ENCODE assay signal across 26 cellular contexts in genomic region chr16:88881090-88881580, GRCh38. TPM values are rescaled to one million over a fixed set of nuclear protein-coding genes. Genes with fewer than 3 reads are reported as not detected.
DNase-seq lines count a peak whose midpoint lies in the region; ATAC-seq and TF ChIP-seq lines count a peak whose summit lies in the region.
"Had no signal": no experiment of that assay in that cellular context is flagged by ENCODE, and none has a peak within 500 bp of the region (broad histone marks: within the 10 kb centered on the region; RNA-seq: fewer than 3 reads in every experiment).

No MANE protein-coding gene starts in this region.

- no peaks in the 10 kb centered on the region for H3K36me3 Mint-ChIP-seq in nephron progenitor cell (ENCODE audit: low read depth)
- no peaks in the 10 kb centered on the region for H3K36me3 Mint-ChIP-seq in T-helper 17 cell (ENCODE audit: low read depth)
- H3K36me3 Mint-ChIP-seq: activated naive CD4-positive, alpha-beta T cell treated with anti-CD3 and anti-CD28 coated beads, Interleukin-2, amount 50 U/mL, for 72 hours had no signal

- H3K27ac Mint-ChIP-seq in nephron progenitor cell (no peak overlapping the region), T-helper 17 cell (no peak overlapping the region)
- H3K27ac Mint-ChIP-seq: activated naive CD4-positive, alpha-beta T cell treated with anti-CD3 and anti-CD28 coated beads, Interleukin-2, amount 50 U/mL, for 72 hours; activated T-helper 1 cell treated with anti-CD3 and anti-CD28 coated beads, Interleukin-12 subunit alpha, Interleukin-12 subunit beta, Interleukin-2, Interleukin-4 antibody, amounts not matched to agents 30 ng/mL and 10 ng/mL and 1 ng/mL, durations not matched to agents 14 hours and 24 hours and 36 hours; CD4-positive, alpha-beta T cell had no signal

- H3K9me3 Mint-ChIP-seq in nephron progenitor cell: no peaks in the 10 kb centered on the region
- H3K9me3 Mint-ChIP-seq: activated naive CD4-positive, alpha-beta T cell treated with anti-CD3 and anti-CD28 coated beads, Interleukin-2, amount 50 U/mL, for 72 hours; activated T-helper 1 cell treated with anti-CD3 and anti-CD28 coated beads, Interleukin-12 subunit alpha, Interleukin-12 subunit beta, Interleukin-2, Interleukin-4 antibody, amounts not matched to agents 30 ng/mL and 10 ng/mL and 1 ng/mL, durations not matched to agents 14 hours and 24 hours and 36 hours; CD4-positive, alpha-beta T cell; effector memory CD8-positive, alpha-beta T cell had no signal

- peak overlapping the region; percentile 29 for H3K4me2 ChIP-seq in hepatocyte

- no peak overlapping the region for H2AFZ ChIP-seq in hepatocyte

- H3K4me1 Mint-ChIP-seq in nephron progenitor cell: peaks cover 16% of the 10 kb centered on the region
- peaks cover 2% of the 10 kb centered on the region for H3K4me1 Mint-ChIP-seq in T-helper 17 cell

- no peak for TF ChIP-seq POLR2A in prostate gland (IDR thresholded peaks at IDR 0.05)

- peaks cover 8% of the 10 kb centered on the region for H3K4me1 ChIP-seq in hepatocyte (ENCODE audit: insufficient read depth)
- no peaks in the 10 kb centered on the region for H3K4me1 ChIP-seq in prostate gland (replicated peaks)
- H3K4me1 ChIP-seq in SJCRH30: no peaks in the 10 kb centered on the region

- no peaks in the 10 kb centered on the region for H3K36me3 ChIP-seq in hepatocyte (replicated peaks; ENCODE audit: insufficient read depth, low read depth)
- H3K36me3 ChIP-seq in prostate gland: no peaks in the 10 kb centered on the region
- H3K36me3 ChIP-seq in SJCRH30: no peaks in the 10 kb centered on the region
- H3K36me3 ChIP-seq: sigmoid colon, SJSA1, thoracic aorta had no signal

- H3K4me3 ChIP-seq in hepatocyte (no peak overlapping the region), prostate gland (no peak overlapping the region), SJCRH30 (no peak overlapping the region)
- H3K4me3 ChIP-seq: GM12878, sigmoid colon, SJSA1, thoracic aorta had no signal

- peak; percentile 40 for DNase-seq in ELF-1 (ENCODE audit: low read depth, low spot score)
- DNase-seq in SW480 (ENCODE audit: low spot score): peak; percentile 11
- DNase-seq in hepatocyte (ENCODE audit: low spot score): no peak
- peak; percentile 26 for DNase-seq in prostate gland (ENCODE audit: low spot score)
- DNase-seq in SJCRH30: no peak
- DNase-seq in nephron progenitor cell: no peak
- no peak for DNase-seq in T-helper 17 cell
- DNase-seq: CD4-positive, alpha-beta T cell; DMS53; effector memory CD8-positive, alpha-beta T cell; MM.1S; NCI-H1436 treated with DMSO at 0.1 percent for 48 hours; NCI-H774; PC-3; sigmoid colon had no signal

- intact Hi-C loops in prostate gland (cut with DNase I): no loop called here

- no peaks in the 10 kb centered on the region for H4K20me1 ChIP-seq in hepatocyte (ENCODE audit: insufficient read depth, poor library complexity, severe bottlenecking)

- 88% methylated on average over 25 of the region's 38 CpGs for WGBS in hepatocyte (ENCODE audit: low lambda C conversion rate, missing lambda C conversion rate)
- WGBS in prostate gland: 46% methylated on average over 14 of the region's 38 CpGs

- TF ChIP-seq CTCF in hepatocyte (IDR thresholded peaks at IDR 0.05; ENCODE audit: poor library complexity) (no peak), prostate gland (IDR thresholded peaks at IDR 0.05) (no peak), nephron progenitor cell (IDR thresholded peaks at IDR 0.05) (no peak)

- H3K27me3 ChIP-seq in hepatocyte (no peaks in the 10 kb centered on the region), prostate gland (replicated peaks; ENCODE audit: insufficient read depth) (no peaks in the 10 kb centered on the region), SJCRH30 (no peaks in the 10 kb centered on the region)

- H3K9me2 ChIP-seq in hepatocyte (replicated peaks; ENCODE audit: insufficient read depth): no peaks in the 10 kb centered on the region

- H3K27me3 Mint-ChIP-seq in nephron progenitor cell (ENCODE audit: low read depth, poor library complexity) (peaks cover 21% of the 10 kb centered on the region), T-helper 17 cell (peaks cover 4% of the 10 kb centered on the region)
- H3K27me3 Mint-ChIP-seq: CD4-positive, alpha-beta T cell had no signal

- no peak for ATAC-seq in T-helper 17 cell
- ATAC-seq: activated CD4-positive, CD25-positive, alpha-beta regulatory T cell treated with anti-CD3 and anti-CD28 coated beads, Interleukin-2, amount 50 U/mL, for 24 hours; activated naive CD4-positive, alpha-beta T cell treated with anti-CD3 and anti-CD28 coated beads, Interleukin-2, amount 50 U/mL, for 72 hours; effector memory CD8-positive, alpha-beta T cell; GM12878; PC-3 had no signal

- no peak overlapping the region for H3K4me3 Mint-ChIP-seq in nephron progenitor cell
- H3K4me3 Mint-ChIP-seq in T-helper 17 cell: no peak overlapping the region
- H3K4me3 Mint-ChIP-seq: activated T-helper 1 cell treated with anti-CD3 and anti-CD28 coated beads, Interleukin-12 subunit alpha, Interleukin-12 subunit beta, Interleukin-2, Interleukin-4 antibody, amounts not matched to agents 30 ng/mL and 10 ng/mL and 1 ng/mL, durations not matched to agents 14 hours and 24 hours and 36 hours; CD4-positive, alpha-beta T cell; effector memory CD8-positive, alpha-beta T cell had no signal

- H3K27ac ChIP-seq in hepatocyte (no peak overlapping the region), prostate gland (peak overlapping the region in 1 of 2 donors; percentile 36), SJCRH30 (no peak overlapping the region)
- H3K27ac ChIP-seq: sigmoid colon, SJSA1, thoracic aorta had no signal

- H3K9me3 ChIP-seq in hepatocyte (ENCODE audit: low read depth) (no peaks in the 10 kb centered on the region), prostate gland (no peaks in the 10 kb centered on the region), SJCRH30 (replicated peaks) (no peaks in the 10 kb centered on the region), T-helper 17 cell (ENCODE audit: control insufficient read depth, low read length, poor library complexity, severe bottlenecking) (no peaks in the 10 kb centered on the region)
- H3K9me3 ChIP-seq: sigmoid colon, SJSA1, thoracic aorta had no signal

- no peaks in the 10 kb centered on the region for H3K79me2 ChIP-seq in hepatocyte

RNA-seq across cellular contexts. Expression of gene PABPN1L, which starts 14.7 kb away (rescaled TPM):
- total RNA-seq in hepatocyte (not detected in 2 replicates), prostate gland (1 to 10 TPM in 1 of 2 donors, not detected in 1; 4.1 TPM), T-helper 17 cell (not detected)
- not detected in 2 replicates for polyA plus RNA-seq in hepatocyte
- 0.25 TPM in 1 of 2 replicates, not detected in the other for total RNA-seq in SJCRH30 (2014; rRNA removed; shearing (Covaris generic))
- total RNA-seq: activated CD8-positive, alpha-beta memory T cell treated with anti-CD3 and anti-CD28 coated beads for 36 hours; activated naive CD4-positive, alpha-beta T cell treated with anti-CD3 and anti-CD28 coated beads, Interleukin-2, amount 50 U/mL, for 72 hours; activated T-helper 1 cell treated with anti-CD3 and anti-CD28 coated beads, Interleukin-12 subunit alpha, Interleukin-12 subunit beta, Interleukin-2, Interleukin-4 antibody, amounts not matched to agents 30 ng/mL and 10 ng/mL and 1 ng/mL, durations not matched to agents 14 hours and 24 hours and 36 hours; astrocyte; CD4-positive, alpha-beta T cell; chondrocyte; GM12878; H4; osteoblast; PC-3; sigmoid colon; SJSA1; thoracic aorta had no signal
- polyA plus RNA-seq: GM12878 had no signal

RNA-seq across cellular contexts. Expression of gene TRAPPC2L, which starts 24.2 kb away (rescaled TPM):
- 58.7 and 70.8 TPM in 2 replicates for total RNA-seq in hepatocyte
- polyA plus RNA-seq in hepatocyte: 191 and 215 TPM in 2 replicates
- 10 to 100 TPM; 23.7 to 38.9 TPM for total RNA-seq in prostate gland
- 34.3 and 36.9 TPM in 2 replicates for total RNA-seq in SJCRH30 (2014; rRNA removed; shearing (Covaris generic))
- total RNA-seq in T-helper 17 cell: 10 to 100 TPM; 33.5 to 43.0 TPM

RNA-seq across cellular contexts. Expression of gene GALNS, which starts 24.4 kb away (rescaled TPM):
- total RNA-seq in hepatocyte: 19.6 and 22.4 TPM in 2 replicates
- polyA plus RNA-seq in hepatocyte: 38.9 and 53.5 TPM in 2 replicates
- 10 to 100 TPM; 20.4 to 75.1 TPM for total RNA-seq in prostate gland
- 10.4 and 11.1 TPM in 2 replicates for total RNA-seq in SJCRH30 (2014; rRNA removed; shearing (Covaris generic))
- total RNA-seq in T-helper 17 cell: 10 to 100 TPM; 37.2 to 38.6 TPM

Comparison
In these comparisons a context has a peak if more than half of its experiments do, and no peak if none do; other contexts are left out.
1. DNase-seq: peak in ELF-1 (single experiment), SW480 (single experiment) and prostate gland (single experiment); none in hepatocyte (single experiment), SJCRH30 (0 of 2), nephron progenitor cell (single experiment) and T-helper 17 cell (0 of 3).